ENCODE assay signal across 27 cellular contexts in genomic region chr17:19360772-19361171, GRCh38. TPM values are rescaled to one million over a fixed set of nuclear protein-coding genes. Genes with fewer than 3 reads are reported as not detected.
"Had no signal": no experiment of that assay in that cellular context is flagged by ENCODE, and none has a peak within 500 bp of the region (broad histone marks: within the 10 kb centered on the region; RNA-seq: fewer than 3 reads in every experiment).

No MANE protein-coding gene starts in this region.

- H3K36me3 ChIP-seq: thoracic aorta, vagina had no signal

- H3K9me3 Mint-ChIP-seq: activated naive CD4-positive, alpha-beta T cell treated with anti-CD3 and anti-CD28 coated beads, Interleukin-2, amount 50 U/mL, for 24 hours; activated T-cell treated with anti-CD3 and anti-CD28 coated beads, Interleukin-2, amount 50 U/mL, for 4 hours; memory B cell; type B pancreatic cell had no signal

- H3K27me3 Mint-ChIP-seq: type B pancreatic cell had no signal

- DNase-seq: activated CD4-positive, alpha-beta T cell treated with anti-CD3 and anti-CD28 coated beads for 36 hours; activated CD4-positive, alpha-beta T cell treated with anti-CD3 and anti-CD28 coated beads, Interleukin-2, amount 50 U/mL, for 4 hours; activated CD8-positive, alpha-beta memory T cell treated with anti-CD3 and anti-CD28 coated beads for 24 hours; activated CD8-positive, alpha-beta memory T cell treated with anti-CD3 and anti-CD28 coated beads, Interleukin-2, amount 50 U/mL, for 4 hours; activated gamma-delta T cell; activated T-cell treated with anti-CD3 and anti-CD28 coated beads, Interleukin-2, amount 50 U/mL, for 4 hours; anterior cingulate cortex; body of pancreas; esophagus squamous epithelium; left colon; stimulated activated CD4-positive, alpha-beta T cell treated with anti-CD3 and anti-CD28 coated beads, Interleukin-2, amount 100 ng/mL, for 48 hours; stimulated activated CD8-positive, alpha-beta memory T cell treated with anti-CD3 and anti-CD28 coated beads, Interleukin-4, amount 100 ng/mL, for 48 hours; stimulated activated naive CD4-positive, alpha-beta T cell treated with Interleukin-2 at 50 U/mL for 16 hours; T-helper 1 cell; T-helper 9 cell had no signal

- H3K4me3 ChIP-seq: body of pancreas, esophagus squamous epithelium, gastroesophageal sphincter, smooth muscle cell, thoracic aorta, vagina had no signal

- H3K36me3 Mint-ChIP-seq: activated naive CD4-positive, alpha-beta T cell treated with anti-CD3 and anti-CD28 coated beads, Interleukin-2, amount 50 U/mL, for 24 hours; memory B cell had no signal

- H3K27ac ChIP-seq: body of pancreas, esophagus squamous epithelium, thoracic aorta had no signal

- H3K27ac Mint-ChIP-seq: activated CD4-positive, alpha-beta T cell treated with anti-CD3 and anti-CD28 coated beads for 36 hours; activated naive CD4-positive, alpha-beta T cell treated with anti-CD3 and anti-CD28 coated beads, Interleukin-2, amount 50 U/mL, for 24 hours had no signal

- H3K9me3 ChIP-seq: body of pancreas, esophagus squamous epithelium, gastroesophageal sphincter, heart left ventricle, thoracic aorta, vagina had no signal

- ATAC-seq: activated CD4-positive, alpha-beta T cell treated with anti-CD3 and anti-CD28 coated beads for 36 hours; activated T-cell treated with anti-CD3 and anti-CD28 coated beads, Interleukin-2, amount 50 U/mL, for 4 hours; body of pancreas; gastroesophageal sphincter; heart left ventricle; left colon; sciatic nerve had no signal

- H3K27me3 ChIP-seq: body of pancreas, esophagus squamous epithelium, gastroesophageal sphincter, vagina had no signal

RNA-seq across cellular contexts. Expression of gene MFAP4, which starts 26.2 kb away (rescaled TPM):
- total RNA-seq: activated CD4-positive, alpha-beta T cell treated with anti-CD3 and anti-CD28 coated beads for 36 hours; dermis microvascular lymphatic vessel endothelial cell had no signal
- polyA plus RNA-seq: keratinocyte, neural cell had no signal
